Comparison of ENCODE assay signal across 1 cellular context in the genomic region with DNA sequence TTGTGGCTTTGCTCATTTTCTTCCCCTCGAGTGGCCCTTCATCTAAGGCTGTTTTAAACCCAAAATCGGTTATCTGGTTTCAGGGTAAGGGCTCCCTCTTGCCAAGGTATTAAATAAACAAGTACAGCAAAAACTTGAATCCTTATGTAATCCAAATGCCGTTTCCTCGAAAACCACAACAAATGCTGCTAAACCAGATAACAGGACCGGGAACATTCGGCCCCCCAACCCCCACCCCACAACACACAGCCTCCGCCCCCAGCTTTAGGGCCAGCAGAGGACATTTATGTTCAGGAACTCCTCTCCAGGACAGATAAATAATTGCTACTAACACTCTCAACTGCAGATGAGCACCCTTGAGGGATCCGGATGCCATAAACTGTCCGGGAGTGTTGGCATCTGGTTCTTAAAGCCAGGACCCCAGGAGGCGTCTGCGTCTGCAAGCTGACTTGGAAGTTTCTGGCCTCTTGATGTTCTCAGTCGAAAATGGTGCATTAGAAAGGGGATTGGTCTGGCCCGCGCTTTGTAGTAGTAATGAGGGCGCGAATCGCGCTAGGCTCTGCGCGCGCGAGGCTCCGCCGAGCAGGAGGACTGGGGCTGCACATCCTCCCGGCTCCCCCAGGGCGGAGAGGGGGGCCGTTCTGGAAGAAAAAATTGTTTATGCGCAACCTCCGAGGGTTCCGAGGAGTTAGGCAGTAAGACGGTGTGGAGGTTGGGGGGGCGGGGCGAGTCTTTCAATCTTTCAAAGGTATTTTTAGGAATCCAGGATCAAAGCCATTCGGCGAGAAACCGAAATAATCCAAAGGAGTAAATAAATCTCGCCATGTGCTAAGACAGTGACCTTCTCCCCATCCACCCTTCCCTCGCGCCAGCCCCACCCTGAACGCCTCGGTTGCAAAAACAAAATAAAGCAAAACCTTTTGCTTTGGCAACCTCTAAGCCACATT.
TF ChIP-seq lines count a peak whose summit lies in the region.

No MANE protein-coding gene starts in this region.

TF ChIP-seq in K562, 482 proteins besides CTCF, POLR2A, EP300 and RAD21 (continued from another document and continues in another):
- TF ChIP-seq, protein P1, sequence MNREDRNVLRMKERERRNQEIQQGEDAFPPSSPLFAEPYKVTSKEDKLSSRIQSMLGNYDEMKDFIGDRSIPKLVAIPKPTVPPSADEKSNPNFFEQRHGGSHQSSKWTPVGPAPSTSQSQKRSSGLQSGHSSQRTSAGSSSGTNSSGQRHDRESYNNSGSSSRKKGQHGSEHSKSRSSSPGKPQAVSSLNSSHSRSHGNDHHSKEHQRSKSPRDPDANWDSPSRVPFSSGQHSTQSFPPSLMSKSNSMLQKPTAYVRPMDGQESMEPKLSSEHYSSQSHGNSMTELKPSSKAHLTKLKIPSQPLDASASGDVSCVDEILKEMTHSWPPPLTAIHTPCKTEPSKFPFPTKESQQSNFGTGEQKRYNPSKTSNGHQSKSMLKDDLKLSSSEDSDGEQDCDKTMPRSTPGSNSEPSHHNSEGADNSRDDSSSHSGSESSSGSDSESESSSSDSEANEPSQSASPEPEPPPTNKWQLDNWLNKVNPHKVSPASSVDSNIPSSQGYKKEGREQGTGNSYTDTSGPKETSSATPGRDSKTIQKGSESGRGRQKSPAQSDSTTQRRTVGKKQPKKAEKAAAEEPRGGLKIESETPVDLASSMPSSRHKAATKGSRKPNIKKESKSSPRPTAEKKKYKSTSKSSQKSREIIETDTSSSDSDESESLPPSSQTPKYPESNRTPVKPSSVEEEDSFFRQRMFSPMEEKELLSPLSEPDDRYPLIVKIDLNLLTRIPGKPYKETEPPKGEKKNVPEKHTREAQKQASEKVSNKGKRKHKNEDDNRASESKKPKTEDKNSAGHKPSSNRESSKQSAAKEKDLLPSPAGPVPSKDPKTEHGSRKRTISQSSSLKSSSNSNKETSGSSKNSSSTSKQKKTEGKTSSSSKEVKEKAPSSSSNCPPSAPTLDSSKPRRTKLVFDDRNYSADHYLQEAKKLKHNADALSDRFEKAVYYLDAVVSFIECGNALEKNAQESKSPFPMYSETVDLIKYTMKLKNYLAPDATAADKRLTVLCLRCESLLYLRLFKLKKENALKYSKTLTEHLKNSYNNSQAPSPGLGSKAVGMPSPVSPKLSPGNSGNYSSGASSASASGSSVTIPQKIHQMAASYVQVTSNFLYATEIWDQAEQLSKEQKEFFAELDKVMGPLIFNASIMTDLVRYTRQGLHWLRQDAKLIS (CRISPR knock-in tag; IDR thresholded peaks at IDR 0.05), result peak; percentile 75; the same call in 1 of the 2 replicates
- TF ChIP-seq SMAD3 (CRISPR knock-in tag; conservative IDR thresholded peaks at IDR 0.05) (no peak), HDAC1 (IDR thresholded peaks at IDR 0.05) (peak in 1 of 2 experiments; percentile 56; a peak in 1 of 4 replicates), L3MBTL2 (IDR thresholded peaks at IDR 0.05) (peak; percentile 68), NEUROD1 (IDR thresholded peaks at IDR 0.05; ENCODE audit: borderline replicate concordance, low read depth, low read length, partially characterized antibody) (peak; percentile 79), FOXK2 (conservative IDR thresholded peaks at IDR 0.05 in 1 of 2, IDR thresholded peaks at IDR 0.05 in 1 of 2; ENCODE audit: low read depth in 2 of 2) (peak; percentile 83 to 87), KDM2B (CRISPR knock-in tag; IDR thresholded peaks at IDR 0.05) (0 out of 2 replicates have a peak, but pooled peaks have one; percentile 59), MED1 (CRISPR knock-in tag; IDR thresholded peaks at IDR 0.05; ENCODE audit: borderline replicate concordance) (no peak), FOXA3 (CRISPR knock-in tag; conservative IDR thresholded peaks at IDR 0.05 in 1 of 2, IDR thresholded peaks at IDR 0.05 in 1 of 2) (peak; percentile 62 to 92; a peak in 3 of 4 replicates), NBN (IDR thresholded peaks at IDR 0.05; ENCODE audit: low read depth) (peak; percentile 70; the same call in 1 of the 2 replicates), SMAD1 (IDR thresholded peaks at IDR 0.05; ENCODE audit: low read depth, low read length, partially characterized antibody) (peak; percentile 89), ZNF75A (CRISPR knock-in tag; IDR thresholded peaks at IDR 0.05) (no peak), NCOR1 (IDR thresholded peaks at IDR 0.05) (peak; percentile 93), ESRRB (CRISPR knock-in tag; IDR thresholded peaks at IDR 0.05; ENCODE audit: borderline replicate concordance) (no peak), GATAD2A (IDR thresholded peaks at IDR 0.05) (peak; percentile 11; the same call in 1 of the 2 replicates), RNF2 (IDR thresholded peaks at IDR 0.05) (peak; percentile 71; the same call in 1 of the 2 replicates), HMG20B (CRISPR knock-in tag; IDR thresholded peaks at IDR 0.05) (no peak), FOSL1 (tag; conservative IDR thresholded peaks at IDR 0.05) (peak; percentile 65), GATA2 (CRISPR knock-in tag; IDR thresholded peaks at IDR 0.05) (peak; percentile 48; the same call in 1 of the 2 replicates), TAF7 (tag; IDR thresholded peaks at IDR 0.05) (no peak), ATF7 (IDR thresholded peaks at IDR 0.05) (peak; percentile 57), EP400 (IDR thresholded peaks at IDR 0.05) (peak; percentile 45), MEF2D (tag; conservative IDR thresholded peaks at IDR 0.05; ENCODE audit: low read depth) (peak; percentile 59; the same call in 1 of the 2 replicates), EGR1 (conservative IDR thresholded peaks at IDR 0.05) (peak; percentile 82), XRCC5 (IDR thresholded peaks at IDR 0.05; ENCODE audit: low read depth, low read length) (peak; percentile 20; the same call in 1 of the 2 replicates), DIDO1 (tag; IDR thresholded peaks at IDR 0.05; ENCODE audit: low read depth) (no peak), KLF1 (tag; IDR thresholded peaks at IDR 0.05) (no peak), ZNF766 (CRISPR knock-in tag; conservative IDR thresholded peaks at IDR 0.05) (peak; percentile 64), MAZ (CRISPR knock-in tag; conservative IDR thresholded peaks at IDR 0.05 in 1 of 2, IDR thresholded peaks at IDR 0.05 in 1 of 2) (peak; percentile 15 to 30; a peak in 2 of 4 replicates), NCOA1 (IDR thresholded peaks at IDR 0.05; ENCODE audit: low read depth) (peak; percentile 86), CREM (IDR thresholded peaks at IDR 0.05; ENCODE audit: low read depth) (peak; percentile 70), JUND (IDR thresholded peaks at IDR 0.05; ENCODE audit: borderline replicate concordance, low read depth, low read length) (peak; percentile 67), JUND (tag; IDR thresholded peaks at IDR 0.05; ENCODE audit: borderline replicate concordance, low read depth, low read length) (peak; percentile 12; the same call in 1 of the 3 replicates), MTA2 (IDR thresholded peaks at IDR 0.05; ENCODE audit: low read depth) (peak; percentile 73)
- TF ChIP-seq, protein P2, sequence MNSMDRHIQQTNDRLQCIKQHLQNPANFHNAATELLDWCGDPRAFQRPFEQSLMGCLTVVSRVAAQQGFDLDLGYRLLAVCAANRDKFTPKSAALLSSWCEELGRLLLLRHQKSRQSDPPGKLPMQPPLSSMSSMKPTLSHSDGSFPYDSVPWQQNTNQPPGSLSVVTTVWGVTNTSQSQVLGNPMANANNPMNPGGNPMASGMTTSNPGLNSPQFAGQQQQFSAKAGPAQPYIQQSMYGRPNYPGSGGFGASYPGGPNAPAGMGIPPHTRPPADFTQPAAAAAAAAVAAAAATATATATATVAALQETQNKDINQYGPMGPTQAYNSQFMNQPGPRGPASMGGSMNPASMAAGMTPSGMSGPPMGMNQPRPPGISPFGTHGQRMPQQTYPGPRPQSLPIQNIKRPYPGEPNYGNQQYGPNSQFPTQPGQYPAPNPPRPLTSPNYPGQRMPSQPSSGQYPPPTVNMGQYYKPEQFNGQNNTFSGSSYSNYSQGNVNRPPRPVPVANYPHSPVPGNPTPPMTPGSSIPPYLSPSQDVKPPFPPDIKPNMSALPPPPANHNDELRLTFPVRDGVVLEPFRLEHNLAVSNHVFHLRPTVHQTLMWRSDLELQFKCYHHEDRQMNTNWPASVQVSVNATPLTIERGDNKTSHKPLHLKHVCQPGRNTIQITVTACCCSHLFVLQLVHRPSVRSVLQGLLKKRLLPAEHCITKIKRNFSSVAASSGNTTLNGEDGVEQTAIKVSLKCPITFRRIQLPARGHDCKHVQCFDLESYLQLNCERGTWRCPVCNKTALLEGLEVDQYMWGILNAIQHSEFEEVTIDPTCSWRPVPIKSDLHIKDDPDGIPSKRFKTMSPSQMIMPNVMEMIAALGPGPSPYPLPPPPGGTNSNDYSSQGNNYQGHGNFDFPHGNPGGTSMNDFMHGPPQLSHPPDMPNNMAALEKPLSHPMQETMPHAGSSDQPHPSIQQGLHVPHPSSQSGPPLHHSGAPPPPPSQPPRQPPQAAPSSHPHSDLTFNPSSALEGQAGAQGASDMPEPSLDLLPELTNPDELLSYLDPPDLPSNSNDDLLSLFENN (IDR thresholded peaks at IDR 0.05; ENCODE audit: low read depth in 2 of 2, low read length in 2 of 2), result peak in 1 of 2 experiments; percentile 74; a peak in 1 of 4 replicates
- TF ChIP-seq, protein P3, sequence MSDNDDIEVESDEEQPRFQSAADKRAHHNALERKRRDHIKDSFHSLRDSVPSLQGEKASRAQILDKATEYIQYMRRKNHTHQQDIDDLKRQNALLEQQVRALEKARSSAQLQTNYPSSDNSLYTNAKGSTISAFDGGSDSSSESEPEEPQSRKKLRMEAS (CRISPR knock-in tag; IDR thresholded peaks at IDR 0.05), result peak; percentile 25; the same call in 1 of the 2 replicates
- TF ChIP-seq, protein P4, sequence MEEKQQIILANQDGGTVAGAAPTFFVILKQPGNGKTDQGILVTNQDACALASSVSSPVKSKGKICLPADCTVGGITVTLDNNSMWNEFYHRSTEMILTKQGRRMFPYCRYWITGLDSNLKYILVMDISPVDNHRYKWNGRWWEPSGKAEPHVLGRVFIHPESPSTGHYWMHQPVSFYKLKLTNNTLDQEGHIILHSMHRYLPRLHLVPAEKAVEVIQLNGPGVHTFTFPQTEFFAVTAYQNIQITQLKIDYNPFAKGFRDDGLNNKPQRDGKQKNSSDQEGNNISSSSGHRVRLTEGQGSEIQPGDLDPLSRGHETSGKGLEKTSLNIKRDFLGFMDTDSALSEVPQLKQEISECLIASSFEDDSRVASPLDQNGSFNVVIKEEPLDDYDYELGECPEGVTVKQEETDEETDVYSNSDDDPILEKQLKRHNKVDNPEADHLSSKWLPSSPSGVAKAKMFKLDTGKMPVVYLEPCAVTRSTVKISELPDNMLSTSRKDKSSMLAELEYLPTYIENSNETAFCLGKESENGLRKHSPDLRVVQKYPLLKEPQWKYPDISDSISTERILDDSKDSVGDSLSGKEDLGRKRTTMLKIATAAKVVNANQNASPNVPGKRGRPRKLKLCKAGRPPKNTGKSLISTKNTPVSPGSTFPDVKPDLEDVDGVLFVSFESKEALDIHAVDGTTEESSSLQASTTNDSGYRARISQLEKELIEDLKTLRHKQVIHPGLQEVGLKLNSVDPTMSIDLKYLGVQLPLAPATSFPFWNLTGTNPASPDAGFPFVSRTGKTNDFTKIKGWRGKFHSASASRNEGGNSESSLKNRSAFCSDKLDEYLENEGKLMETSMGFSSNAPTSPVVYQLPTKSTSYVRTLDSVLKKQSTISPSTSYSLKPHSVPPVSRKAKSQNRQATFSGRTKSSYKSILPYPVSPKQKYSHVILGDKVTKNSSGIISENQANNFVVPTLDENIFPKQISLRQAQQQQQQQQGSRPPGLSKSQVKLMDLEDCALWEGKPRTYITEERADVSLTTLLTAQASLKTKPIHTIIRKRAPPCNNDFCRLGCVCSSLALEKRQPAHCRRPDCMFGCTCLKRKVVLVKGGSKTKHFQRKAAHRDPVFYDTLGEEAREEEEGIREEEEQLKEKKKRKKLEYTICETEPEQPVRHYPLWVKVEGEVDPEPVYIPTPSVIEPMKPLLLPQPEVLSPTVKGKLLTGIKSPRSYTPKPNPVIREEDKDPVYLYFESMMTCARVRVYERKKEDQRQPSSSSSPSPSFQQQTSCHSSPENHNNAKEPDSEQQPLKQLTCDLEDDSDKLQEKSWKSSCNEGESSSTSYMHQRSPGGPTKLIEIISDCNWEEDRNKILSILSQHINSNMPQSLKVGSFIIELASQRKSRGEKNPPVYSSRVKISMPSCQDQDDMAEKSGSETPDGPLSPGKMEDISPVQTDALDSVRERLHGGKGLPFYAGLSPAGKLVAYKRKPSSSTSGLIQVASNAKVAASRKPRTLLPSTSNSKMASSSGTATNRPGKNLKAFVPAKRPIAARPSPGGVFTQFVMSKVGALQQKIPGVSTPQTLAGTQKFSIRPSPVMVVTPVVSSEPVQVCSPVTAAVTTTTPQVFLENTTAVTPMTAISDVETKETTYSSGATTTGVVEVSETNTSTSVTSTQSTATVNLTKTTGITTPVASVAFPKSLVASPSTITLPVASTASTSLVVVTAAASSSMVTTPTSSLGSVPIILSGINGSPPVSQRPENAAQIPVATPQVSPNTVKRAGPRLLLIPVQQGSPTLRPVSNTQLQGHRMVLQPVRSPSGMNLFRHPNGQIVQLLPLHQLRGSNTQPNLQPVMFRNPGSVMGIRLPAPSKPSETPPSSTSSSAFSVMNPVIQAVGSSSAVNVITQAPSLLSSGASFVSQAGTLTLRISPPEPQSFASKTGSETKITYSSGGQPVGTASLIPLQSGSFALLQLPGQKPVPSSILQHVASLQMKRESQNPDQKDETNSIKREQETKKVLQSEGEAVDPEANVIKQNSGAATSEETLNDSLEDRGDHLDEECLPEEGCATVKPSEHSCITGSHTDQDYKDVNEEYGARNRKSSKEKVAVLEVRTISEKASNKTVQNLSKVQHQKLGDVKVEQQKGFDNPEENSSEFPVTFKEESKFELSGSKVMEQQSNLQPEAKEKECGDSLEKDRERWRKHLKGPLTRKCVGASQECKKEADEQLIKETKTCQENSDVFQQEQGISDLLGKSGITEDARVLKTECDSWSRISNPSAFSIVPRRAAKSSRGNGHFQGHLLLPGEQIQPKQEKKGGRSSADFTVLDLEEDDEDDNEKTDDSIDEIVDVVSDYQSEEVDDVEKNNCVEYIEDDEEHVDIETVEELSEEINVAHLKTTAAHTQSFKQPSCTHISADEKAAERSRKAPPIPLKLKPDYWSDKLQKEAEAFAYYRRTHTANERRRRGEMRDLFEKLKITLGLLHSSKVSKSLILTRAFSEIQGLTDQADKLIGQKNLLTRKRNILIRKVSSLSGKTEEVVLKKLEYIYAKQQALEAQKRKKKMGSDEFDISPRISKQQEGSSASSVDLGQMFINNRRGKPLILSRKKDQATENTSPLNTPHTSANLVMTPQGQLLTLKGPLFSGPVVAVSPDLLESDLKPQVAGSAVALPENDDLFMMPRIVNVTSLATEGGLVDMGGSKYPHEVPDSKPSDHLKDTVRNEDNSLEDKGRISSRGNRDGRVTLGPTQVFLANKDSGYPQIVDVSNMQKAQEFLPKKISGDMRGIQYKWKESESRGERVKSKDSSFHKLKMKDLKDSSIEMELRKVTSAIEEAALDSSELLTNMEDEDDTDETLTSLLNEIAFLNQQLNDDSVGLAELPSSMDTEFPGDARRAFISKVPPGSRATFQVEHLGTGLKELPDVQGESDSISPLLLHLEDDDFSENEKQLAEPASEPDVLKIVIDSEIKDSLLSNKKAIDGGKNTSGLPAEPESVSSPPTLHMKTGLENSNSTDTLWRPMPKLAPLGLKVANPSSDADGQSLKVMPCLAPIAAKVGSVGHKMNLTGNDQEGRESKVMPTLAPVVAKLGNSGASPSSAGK (IDR thresholded peaks at IDR 0.05), result peak; percentile 54
